Comparison of ENCODE assay signal across 9 cellular contexts in genomic region chr7:104643587-104644217, GRCh38.
DNase-seq lines count a peak whose midpoint lies in the region; ATAC-seq and TF ChIP-seq lines count a peak whose summit lies in the region.
"Had no signal": no experiment of that assay in that cellular context is flagged by ENCODE, and none has a peak within 500 bp of the region (broad histone marks: within the 10 kb centered on the region; RNA-seq: fewer than 3 reads in every experiment).

No MANE protein-coding gene starts in this region.

- CTCF ChIA-PET in RWPE1 (lab: Yijun Ruan, JAX): interaction anchor here (0.6 to 1.4 kb wide), 4 partner anchors 13 to 412 kb away, joined by 3 to 4 read pairs (median 4); no protein-coding TSS in a partner anchor

- no peak overlapping the region for H2AFZ ChIP-seq in GM23248

- H3F3A ChIP-seq in GM23248 (ENCODE audit: insufficient read depth): no peaks in the 10 kb centered on the region

- TF ChIP-seq CTCF in AG10803 (conservative IDR thresholded peaks at IDR 0.05; ENCODE audit: low read length) (peak; percentile 54), RWPE1 (conservative IDR thresholded peaks at IDR 0.05; ENCODE audit: low read depth) (peak; percentile 26), GM20000 (IDR thresholded peaks at IDR 0.05; ENCODE audit: extremely low read depth, missing control alignments) (no peak)

- in situ Hi-C loops in GM23248 (cut with MboI): no loop called here

- no peaks in the 10 kb centered on the region for H4K20me1 ChIP-seq in GM23248 (ENCODE audit: insufficient read depth)

- H3K4me1 ChIP-seq in GM23248 (ENCODE audit: insufficient read depth): no peaks in the 10 kb centered on the region

- no peaks in the 10 kb centered on the region for H3K9me3 ChIP-seq in GM23248 (ENCODE audit: low read depth)

- POLR2A ChIA-PET in RWPE1 (lab: Yijun Ruan, JAX; ENCODE audit: low non-redundant PET): no interaction called here

- no peaks in the 10 kb centered on the region for H3K9me2 ChIP-seq in GM23248 (ENCODE audit: insufficient read depth)

- H3K27me3 ChIP-seq in GM23248 (replicated peaks; ENCODE audit: insufficient read depth): peaks cover 21% of the 10 kb centered on the region

- no peaks in the 10 kb centered on the region for H3K36me3 ChIP-seq in GM23248 (ENCODE audit: low read depth)

- no peak overlapping the region for H3K4me3 ChIP-seq in AG10803 (ENCODE audit: low read length)
- H3K4me3 ChIP-seq in GM23248: no peak overlapping the region

- no peak for ATAC-seq in GM19463 (IDR thresholded peaks at IDR 0.05; ENCODE audit: unreplicated experiment)

- DNase-seq in AG10803 (ENCODE audit: low read depth) (peak; percentile 9), GM23248 (peak; percentile 47), RWPE1 (ENCODE audit: low spot score) (peak; percentile 13), hepatic stellate cell (ENCODE audit: low spot score) (peak; percentile 22), NCI-H2107 treated with DMSO at 0.1 percent for 48 hours (lab: John Stamatoyannopoulos, UW; ENCODE audit: unreplicated experiment) (no peak), GM20000 (ENCODE audit: low spot score) (no peak), GDM1 (lab: John Stamatoyannopoulos, UW) (no peak)
- DNase-seq: NCI-H2171 treated with DMSO at 0.1 percent for 48 hours had no signal

- no peak overlapping the region for H3K9ac ChIP-seq in GM23248

- no peak overlapping the region for H3K4me2 ChIP-seq in GM23248 (ENCODE audit: unreplicated experiment)

- no peaks in the 10 kb centered on the region for H3K79me2 ChIP-seq in GM23248 (ENCODE audit: insufficient read depth)

- 20 to 23% methylated on average over 5 of the region's 5 CpGs for WGBS in GM23248 (ENCODE audit: low coverage in 1 of 2, low lambda C conversion rate in 2 of 2, missing lambda C conversion rate in 2 of 2), 2 experiments

- H3K27ac ChIP-seq in GM23248: no peak overlapping the region
- H3K27ac ChIP-seq in RWPE1: no peak overlapping the region

Comparison
In these comparisons a context has a peak if more than half of its experiments do, and no peak if none do; other contexts are left out.
1. DNase-seq: peak in AG10803 (single experiment), GM23248 (single experiment), RWPE1 (single experiment) and hepatic stellate cell (single experiment); none in NCI-H2107 treated with DMSO at 0.1 percent for 48 hours (single experiment), GM20000 (single experiment) and GDM1 (single experiment).